Comparison of ENCODE assay signal across 29 cellular contexts in genomic region chr6:43119456-43119855, GRCh38. TPM values are rescaled to one million over a fixed set of nuclear protein-coding genes. Genes with fewer than 3 reads are reported as not detected.
A peak's percentile ranks its signal among the peaks of the same experiment; 100 is the strongest.
DNase-seq lines count a peak whose midpoint lies in the region; ATAC-seq, FAIRE-seq and TF ChIP-seq lines count a peak whose summit lies in the region.
"Had no signal": no experiment of that assay in that cellular context is flagged by ENCODE, and none has a peak within 500 bp of the region (broad histone marks: within the 10 kb centered on the region; RNA-seq: fewer than 3 reads in every experiment).

No MANE protein-coding gene starts in this region.

- peak overlapping the region; percentile 88 for H3K9ac ChIP-seq in astrocyte (ENCODE audit: low read length)
- H3K9ac ChIP-seq in kidney (ENCODE audit: low read length in 2 of 2) = no peak overlapping the region

- no peak overlapping the region for H2AFZ ChIP-seq in astrocyte (ENCODE audit: low read depth, low read length)
- H2AFZ ChIP-seq: GM23338 had no signal

- H3K4me3 Mint-ChIP-seq in HFFc6 (no peak overlapping the region), astrocyte (ENCODE audit: unreplicated experiment) (no peak overlapping the region)
- H3K4me3 Mint-ChIP-seq in CD8-positive, alpha-beta memory T cell = no peak overlapping the region
- H3K4me3 Mint-ChIP-seq: activated CD8-positive, alpha-beta T cell treated with anti-CD3 and anti-CD28 coated beads for 36 hours; activated naive CD4-positive, alpha-beta T cell treated with anti-CD3 and anti-CD28 coated beads, Interleukin-2, amount 10 ng/mL, durations not matched to agents 7 days and 5 days; CD4-positive, alpha-beta T cell; GM23338; type B pancreatic cell had no signal

- H4K20me1 ChIP-seq in astrocyte (ENCODE audit: insufficient read depth, low read length) = no peaks in the 10 kb centered on the region

- no peak for ATAC-seq in GM21367 (IDR thresholded peaks at IDR 0.05; ENCODE audit: unreplicated experiment)
- ATAC-seq: activated CD8-positive, alpha-beta T cell treated with anti-CD3 and anti-CD28 coated beads for 36 hours; body of pancreas; gastrocnemius medialis; GM23338; left colon; sciatic nerve had no signal

- peaks cover 92% of the 10 kb centered on the region for H3K79me2 ChIP-seq in astrocyte (ENCODE audit: insufficient read depth, low read length)

- H3K36me3 Mint-ChIP-seq in HFFc6 (ENCODE audit: low read depth) (no peaks in the 10 kb centered on the region), astrocyte (ENCODE audit: low read depth, unreplicated experiment) (peaks cover 15% of the 10 kb centered on the region)
- H3K36me3 Mint-ChIP-seq in CD8-positive, alpha-beta memory T cell = no peaks in the 10 kb centered on the region
- H3K36me3 Mint-ChIP-seq: activated naive CD4-positive, alpha-beta T cell treated with anti-CD3 and anti-CD28 coated beads, Interleukin-2, amount 10 ng/mL, durations not matched to agents 7 days and 5 days had no signal

- H3K4me1 Mint-ChIP-seq in HFFc6 (ENCODE audit: low read depth) (peaks cover 80% of the 10 kb centered on the region), astrocyte (ENCODE audit: low read depth, unreplicated experiment) (peaks cover 81% of the 10 kb centered on the region)
- no peaks in the 10 kb centered on the region for H3K4me1 Mint-ChIP-seq in CD8-positive, alpha-beta memory T cell
- H3K4me1 Mint-ChIP-seq: activated naive CD4-positive, alpha-beta T cell treated with anti-CD3 and anti-CD28 coated beads, Interleukin-2, amount 10 ng/mL, durations not matched to agents 7 days and 5 days had no signal

- TF ChIP-seq POLR2A in spleen (IDR thresholded peaks at IDR 0.05) = no peak

- intact Hi-C loops in kidney (cut with DNase I) (no loop called here), spleen (cut with DNase I; ENCODE audit: low total_unique reads) (no loop called here)

- H3K27ac Mint-ChIP-seq in HFFc6 (peak overlapping the region; percentile 97), astrocyte (ENCODE audit: unreplicated experiment) (peak overlapping the region; percentile 99)
- H3K27ac Mint-ChIP-seq in CD8-positive, alpha-beta memory T cell = no peak overlapping the region
- H3K27ac Mint-ChIP-seq: activated CD8-positive, alpha-beta T cell treated with anti-CD3 and anti-CD28 coated beads for 36 hours; activated naive CD4-positive, alpha-beta T cell treated with anti-CD3 and anti-CD28 coated beads, Interleukin-2, amount 10 ng/mL, durations not matched to agents 7 days and 5 days; CD4-positive, alpha-beta T cell; GM23338; progenitor cell of endocrine pancreas; type B pancreatic cell had no signal

- FAIRE-seq in astrocyte (lab: Jason Lieb, UNC) (no peak), kidney (lab: Jason Lieb, UNC) (no peak)

- H3K4me3 ChIP-seq in astrocyte (ENCODE audit: insufficient read depth, low read depth, low read length) = no peak overlapping the region
- H3K4me3 ChIP-seq in kidney (ENCODE audit: low read length in 2 of 2) = no peak overlapping the region
- no peak overlapping the region for H3K4me3 ChIP-seq in spleen
- no peak overlapping the region for H3K4me3 ChIP-seq in CD8-positive, alpha-beta memory T cell (ENCODE audit: low read length)
- H3K4me3 ChIP-seq: adrenal gland, body of pancreas, dorsolateral prefrontal cortex, gastrocnemius medialis, GM23338 had no signal

- no peaks in the 10 kb centered on the region for H3K9me3 Mint-ChIP-seq in HFFc6
- no peaks in the 10 kb centered on the region for H3K9me3 Mint-ChIP-seq in astrocyte (ENCODE audit: unreplicated experiment)
- no peaks in the 10 kb centered on the region for H3K9me3 Mint-ChIP-seq in CD8-positive, alpha-beta memory T cell
- H3K9me3 Mint-ChIP-seq: activated CD8-positive, alpha-beta T cell treated with anti-CD3 and anti-CD28 coated beads for 36 hours; activated naive CD4-positive, alpha-beta T cell treated with anti-CD3 and anti-CD28 coated beads, Interleukin-2, amount 10 ng/mL, durations not matched to agents 7 days and 5 days; CD4-positive, alpha-beta T cell; GM23338; type B pancreatic cell had no signal

- CTCF ChIA-PET in CD8-positive, alpha-beta memory T cell (lab: Charles Lee) = no interaction called here

- H3K9me3 ChIP-seq in astrocyte (ENCODE audit: insufficient read depth, low read depth, low read length) = no peaks in the 10 kb centered on the region
- no peaks in the 10 kb centered on the region for H3K9me3 ChIP-seq in kidney (ENCODE audit: control insufficient read depth in 1 of 2, low read length in 2 of 2)
- no peaks in the 10 kb centered on the region for H3K9me3 ChIP-seq in spleen
- H3K9me3 ChIP-seq in CD8-positive, alpha-beta memory T cell (ENCODE audit: low read length) = no peaks in the 10 kb centered on the region
- H3K9me3 ChIP-seq: adrenal gland, body of pancreas, gastrocnemius medialis had no signal

- DNase-seq in HFFc6 (no peak), astrocyte (ENCODE audit: low read depth) (no peak), kidney (peak; percentile 53), spleen (peak; percentile 5), NCI-H1105 treated with DMSO at 0.1 percent for 48 hours (lab: John Stamatoyannopoulos, UW) (no peak)
- DNase-seq in CD8-positive, alpha-beta memory T cell = no peak
- DNase-seq: activated CD8-positive, alpha-beta T cell treated with anti-CD3 and anti-CD28 coated beads for 36 hours; activated naive CD4-positive, alpha-beta T cell treated with anti-CD3 and anti-CD28 coated beads, Interleukin-2, amount 10 ng/mL, durations not matched to agents 7 days and 5 days; adrenal gland; AML-193; body of pancreas; CD4-positive, alpha-beta T cell; cerebellar nuclear complex; dorsolateral prefrontal cortex; gastrocnemius medialis; hypothalamus; left colon; mammary epithelial cell; MM.1S; NCI-H2081 treated with DMSO at 0.1 percent for 48 hours; NCI-H226; SHP77 treated with DMSO at 0.1 percent for 48 hours; stimulated activated CD4-positive, alpha-beta T cell treated with anti-CD3 and anti-CD28 coated beads, Interleukin-4, amount 100 ng/mL, for 24 hours; SW 1271 had no signal

- TF ChIP-seq CTCF in HFFc6 (IDR thresholded peaks at IDR 0.05) (no peak), astrocyte (IDR thresholded peaks at IDR 0.05; ENCODE audit: insufficient read depth, low read depth, low read length) (no peak), kidney (IDR thresholded peaks at IDR 0.05; ENCODE audit: borderline replicate concordance, extremely low read depth, insufficient read depth) (no peak), spleen (IDR thresholded peaks at IDR 0.05 in 8 of 11, conservative IDR thresholded peaks at IDR 0.05 in 3 of 11) (no peak)

- H3K36me3 ChIP-seq in astrocyte (ENCODE audit: insufficient read depth, low read length) (no peaks in the 10 kb centered on the region), kidney (ENCODE audit: control insufficient read depth in 1 of 2, insufficient read depth in 2 of 2, low read length in 2 of 2) (no peaks in the 10 kb centered on the region), spleen (no peaks in the 10 kb centered on the region)
- H3K36me3 ChIP-seq in CD8-positive, alpha-beta memory T cell (ENCODE audit: insufficient read depth, low read length) = no peaks in the 10 kb centered on the region
- H3K36me3 ChIP-seq: adrenal gland, gastrocnemius medialis had no signal

- POLR2A ChIA-PET in CD8-positive, alpha-beta memory T cell (lab: Charles Lee) = no interaction called here

- H3K27ac ChIP-seq in astrocyte (ENCODE audit: low read depth, low read length) (peak overlapping the region; percentile 100), kidney (ENCODE audit: low read depth in 2 of 2, low read length in 2 of 2) (no peak overlapping the region), spleen (no peak overlapping the region)
- no peak overlapping the region for H3K27ac ChIP-seq in CD8-positive, alpha-beta memory T cell (ENCODE audit: low read depth, low read length)
- H3K27ac ChIP-seq: body of pancreas, gastrocnemius medialis had no signal

- H3K4me1 ChIP-seq in astrocyte (ENCODE audit: insufficient read depth, low read length) (peaks cover 71% of the 10 kb centered on the region), kidney (ENCODE audit: control insufficient read depth in 1 of 2, insufficient read depth in 1 of 2, low read depth in 1 of 2, low read length in 2 of 2) (peaks cover under 1 to 14% of the 10 kb centered on the region in 2 donors), spleen (peaks cover 0 to 24% (median 5%) of the 10 kb centered on the region in 6 donors)
- no peaks in the 10 kb centered on the region for H3K4me1 ChIP-seq in CD8-positive, alpha-beta memory T cell (ENCODE audit: insufficient read depth, low read length)
- H3K4me1 ChIP-seq: gastrocnemius medialis had no signal

- H3K4me2 ChIP-seq in astrocyte (ENCODE audit: low read length) = no peak overlapping the region
- H3K4me2 ChIP-seq: GM23338 had no signal

- peaks cover 7% of the 10 kb centered on the region for H3K27me3 Mint-ChIP-seq in HFFc6 (ENCODE audit: insufficient read depth)
- no peaks in the 10 kb centered on the region for H3K27me3 Mint-ChIP-seq in astrocyte (ENCODE audit: low read depth, unreplicated experiment)
- peaks cover 6 to 9% of the 10 kb centered on the region in 2 donors for H3K27me3 Mint-ChIP-seq in CD8-positive, alpha-beta memory T cell
- H3K27me3 Mint-ChIP-seq: activated CD8-positive, alpha-beta T cell treated with anti-CD3 and anti-CD28 coated beads for 36 hours; CD4-positive, alpha-beta T cell; progenitor cell of endocrine pancreas; type B pancreatic cell had no signal

- no peaks in the 10 kb centered on the region for H3K27me3 ChIP-seq in astrocyte (ENCODE audit: insufficient read depth, low read length)
- H3K27me3 ChIP-seq in spleen (replicated peaks in 1 of 7) = no peaks in the 10 kb centered on the region
- H3K27me3 ChIP-seq in CD8-positive, alpha-beta memory T cell (ENCODE audit: insufficient read depth, low read length, poor library complexity, severe bottlenecking) = no peaks in the 10 kb centered on the region
- H3K27me3 ChIP-seq: adrenal gland, body of pancreas, dorsolateral prefrontal cortex, gastrocnemius medialis had no signal

- 66 to 85% (median 80%) methylated on average over 2 to 4 of the region's 4 CpGs for WGBS in spleen, 5 donors

RNA-seq across cellular contexts. Expression of gene PTK7, which starts 43.3 kb away (rescaled TPM):
- total RNA-seq in HFFc6 (2021; fragmentation: NEBNext Ultra II Directional; extraction: Animal tissue kit (Norgen Biotek cat#: 25700)) = 100 to 1,000 TPM in 1 of 6 experiments, 10 to 100 TPM in 5; 62.8 to 115 (median 66.7) TPM
- total RNA-seq in astrocyte (506 and 728 TPM in 2 replicates), kidney (55.2 TPM), spleen (10 to 100 TPM; 20.4 to 66.4 (median 35.1) TPM)
- polyA plus RNA-seq in kidney (ENCODE audit: insufficient read depth, low read depth, low replicate concordance) (26.0 TPM), spleen (10 to 100 TPM in 1 of 3 donors, 1 to 10 TPM in 2; 6.0 to 13.0 (median 8.7) TPM)
- total RNA-seq in CD8-positive, alpha-beta memory T cell = 1 to 10 TPM; 1.6 TPM
- 1.9 TPM for polyA plus RNA-seq in CD8-positive, alpha-beta memory T cell

RNA-seq across cellular contexts. Expression of gene SRF, which starts 51.6 kb away (rescaled TPM):
- 10 to 100 TPM; 37.4 to 49.7 (median 39.3) TPM for total RNA-seq in HFFc6 (2021; fragmentation: NEBNext Ultra II Directional; extraction: Animal tissue kit (Norgen Biotek cat#: 25700))
- total RNA-seq in astrocyte = 53.5 and 54.9 TPM in 2 replicates
- total RNA-seq in kidney = 30.6 TPM
- polyA plus RNA-seq in kidney (ENCODE audit: insufficient read depth, low read depth, low replicate concordance) = 13.8 TPM
- 10 to 100 TPM; 23.5 to 45.6 (median 29.6) TPM for total RNA-seq in spleen
- polyA plus RNA-seq in spleen = 10 to 100 TPM; 11.6 to 25.3 (median 14.3) TPM
- total RNA-seq in CD8-positive, alpha-beta memory T cell = 10 to 100 TPM; 55.1 to 57.4 TPM
- 8.0 TPM for polyA plus RNA-seq in CD8-positive, alpha-beta memory T cell

Comparison
In these comparisons a context has a peak if more than half of its experiments do, and no peak if none do; other contexts are left out.
1. DNase-seq: peak in kidney (single experiment) and spleen (single experiment); none in HFFc6 (single experiment), astrocyte (single experiment), CD8-positive, alpha-beta memory T cell (0 of 5) and NCI-H1105 treated with DMSO at 0.1 percent for 48 hours (single experiment).
2. H3K27ac Mint-ChIP-seq: peak in HFFc6 (single experiment) and astrocyte (single experiment); none in CD8-positive, alpha-beta memory T cell (0 of 8).
3. RNA of gene PTK7, which starts 43.3 kb away (total RNA-seq): 506 to 728 TPM in astrocyte, 62.8 to 115 TPM in HFFc6, 55.2 TPM in kidney (single experiment) and 20.4 to 66.4 TPM in spleen; 1.6 TPM in CD8-positive, alpha-beta memory T cell; every median in the first group is over 4 times any median in the second.